20 cellular contexts compared by ENCODE assay signal in the genomic region with DNA sequence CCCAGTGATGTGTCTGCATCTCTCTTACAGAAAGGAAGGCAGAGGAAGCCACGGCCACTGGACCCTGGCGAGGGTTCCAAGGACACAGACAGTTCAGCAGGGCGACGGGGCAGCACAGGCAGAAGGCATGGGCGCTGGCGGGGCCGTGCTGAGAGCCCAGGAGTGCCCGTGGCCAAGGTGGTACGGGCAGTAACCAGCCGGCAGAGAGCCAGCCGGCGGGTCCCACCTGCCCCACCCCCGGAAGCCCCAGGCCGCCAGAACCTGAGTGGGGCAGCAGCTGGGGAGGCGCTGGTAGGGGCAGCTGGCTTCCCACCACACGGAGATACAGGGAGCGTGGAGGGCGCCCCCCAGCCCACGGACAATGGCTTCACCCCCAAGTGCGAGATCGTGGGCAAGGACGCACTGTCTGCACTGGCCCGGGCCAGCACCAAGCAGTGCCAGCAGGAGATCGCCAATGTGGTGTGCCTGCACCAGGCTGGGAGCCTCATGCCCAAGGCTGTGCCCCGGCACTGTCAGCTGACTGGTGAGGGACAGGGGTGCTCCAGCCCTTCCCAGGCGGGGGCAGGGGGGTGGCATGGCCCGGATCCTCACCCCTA. TPM values are rescaled to one million over a fixed set of nuclear protein-coding genes. Genes with fewer than 3 reads are reported as not detected.
DNase-seq lines count a peak whose midpoint lies in the region; ATAC-seq, FAIRE-seq and TF ChIP-seq lines count a peak whose summit lies in the region.
"Had no signal": no experiment of that assay in that cellular context is flagged by ENCODE, and none has a peak within 500 bp of the region (broad histone marks: within the 10 kb centered on the region; RNA-seq: fewer than 3 reads in every experiment).

No MANE protein-coding gene starts in this region.

- H3K79me2 ChIP-seq in GM12878 (ENCODE audit: control insufficient read depth, insufficient read depth, low read length): no peaks in the 10 kb centered on the region

- CTCF ChIA-PET in GM12878 (lab: Yijun Ruan, JAX): no interaction called here

- H3K27me3 ChIP-seq in GM12878 (replicated peaks in 1 of 2; ENCODE audit: control insufficient read depth in 2 of 2, insufficient read depth in 2 of 2, low read length in 1 of 2) (no peaks in the 10 kb centered on the region), stomach (no peaks in the 10 kb centered on the region)
- H3K27me3 ChIP-seq: SJCRH30 had no signal

- H3K4me1 Mint-ChIP-seq in activated T-cell treated with anti-CD3 and anti-CD28 coated beads, Interleukin-2, amount 50 U/mL, for 24 hours (ENCODE audit: low read depth): peaks cover 17% of the 10 kb centered on the region
- peaks cover 22% of the 10 kb centered on the region for H3K4me1 Mint-ChIP-seq in nephron progenitor cell

- SMC1A ChIA-PET in GM12878 (lab: Charles Lee; ENCODE audit: uncharacterized antibody, unreplicated experiment): no interaction called here

- no peak overlapping the region for H3K27ac Mint-ChIP-seq in activated T-cell treated with anti-CD3 and anti-CD28 coated beads, Interleukin-2, amount 50 U/mL, for 24 hours
- H3K27ac Mint-ChIP-seq in nephron progenitor cell: peak overlapping the region; percentile 90
- H3K27ac Mint-ChIP-seq: CD4-positive, alpha-beta T cell; HFFc6 had no signal

- H3K27me3 Mint-ChIP-seq in activated T-cell treated with anti-CD3 and anti-CD28 coated beads, Interleukin-2, amount 50 U/mL, for 24 hours: no peaks in the 10 kb centered on the region
- peaks cover 3% of the 10 kb centered on the region for H3K27me3 Mint-ChIP-seq in nephron progenitor cell (ENCODE audit: low read depth, poor library complexity)
- H3K27me3 Mint-ChIP-seq: CD4-positive, alpha-beta T cell had no signal

- POLR2A ChIA-PET in GM12878 (lab: Charles Lee): interaction anchor here (0.6 kb wide), 1 partner anchor 108 kb away, joined by 3 read pairs; no protein-coding TSS in a partner anchor

- intact Hi-C loops in GM12878 (cut with micrococcal nuclease; ENCODE audit: unreplicated experiment): no loop called here
- intact Hi-C loops in stomach (cut with DNase I; ENCODE audit: low total_unique reads): no loop called here

- H3K4me3 ChIP-seq in GM12878: no peak overlapping the region
- H3K4me3 ChIP-seq in stomach: no peak overlapping the region
- H3K4me3 ChIP-seq: PC-9, SJCRH30 had no signal

- peaks cover 69% of the 10 kb centered on the region for H3K36me3 Mint-ChIP-seq in activated T-cell treated with anti-CD3 and anti-CD28 coated beads, Interleukin-2, amount 50 U/mL, for 24 hours (ENCODE audit: low read depth)
- peaks cover 42% of the 10 kb centered on the region for H3K36me3 Mint-ChIP-seq in nephron progenitor cell (ENCODE audit: low read depth)

- no TSS peak for BruUV-seq in GM12878 (replicated peaks; lab: Mats Ljungman, UMichigan)

- no peak for ATAC-seq in GM12878

- H3K27ac ChIP-seq in GM12878 (ENCODE audit: control insufficient read depth, insufficient read depth): no peak overlapping the region
- H3K27ac ChIP-seq in stomach: peak overlapping the region; percentile 36 to 67 (median 53)
- H3K27ac ChIP-seq: PC-9, SJCRH30 had no signal

- no peak overlapping the region for H2AFZ ChIP-seq in GM12878 (ENCODE audit: control insufficient read depth, low read depth, low read length)
- H2AFZ ChIP-seq: PC-9 had no signal

- H3K4me1 ChIP-seq in GM12878 (ENCODE audit: control insufficient read depth, insufficient read depth, low read length) (no peaks in the 10 kb centered on the region; the same call in 1 of the 2 replicates), stomach (peaks cover 35 to 73% (median 60%) of the 10 kb centered on the region in 4 donors)
- H3K4me1 ChIP-seq: SJCRH30 had no signal

- H4K20me1 ChIP-seq in GM12878 (ENCODE audit: control insufficient read depth, insufficient read depth): no peaks in the 10 kb centered on the region

- no peak for TF ChIP-seq CTCF in GM12878 (IDR thresholded peaks at IDR 0.05 in 2 of 3, conservative IDR thresholded peaks at IDR 0.05 in 1 of 3; ENCODE audit: control insufficient read depth in 2 of 3, extremely low read depth in 1 of 3, insufficient read depth in 1 of 3, low read depth in 3 of 3, low read length in 3 of 3)
- TF ChIP-seq CTCF in nephron progenitor cell (IDR thresholded peaks at IDR 0.05): no peak
- no peak for TF ChIP-seq CTCF in stomach (IDR thresholded peaks at IDR 0.05)

- RAD21 ChIA-PET in GM12878 (lab: Charles Lee; ENCODE audit: unreplicated experiment): no interaction called here

- in situ Hi-C loops in GM12878 (cut with MboI) (no loop called here), KBM-7 (cut with MboI; ENCODE audit: low pct_unique_long_range_greater_than_20kb, low sequenced_read_pairs) (no loop called here)

- no peak overlapping the region for H3K4me2 ChIP-seq in GM12878 (ENCODE audit: control insufficient read depth, insufficient read depth)
- H3K4me2 ChIP-seq: PC-9 had no signal

- 91% methylated on average over 27 of the region's 27 CpGs for WGBS in GM12878 (ENCODE audit: insufficient coverage, insufficient replicate concordance, low lambda C conversion rate, missing lambda C conversion rate)
- WGBS in stomach, 5 donors: 57 to 89% (median 78%) methylated on average over 14 to 27 of the region's 27 CpGs

- H3K36me3 ChIP-seq in GM12878 (ENCODE audit: control insufficient read depth in 2 of 2, insufficient read depth in 2 of 2, low read length in 1 of 2): peaks cover 3 to 34% of the 10 kb centered on the region in 2 experiments; a peak in 3 of 4 replicates
- peaks cover 53 to 76% (median 72%) of the 10 kb centered on the region in 4 donors for H3K36me3 ChIP-seq in stomach

- H3K9me3 Mint-ChIP-seq in activated T-cell treated with anti-CD3 and anti-CD28 coated beads, Interleukin-2, amount 50 U/mL, for 24 hours: no peaks in the 10 kb centered on the region
- H3K9me3 Mint-ChIP-seq in nephron progenitor cell: no peaks in the 10 kb centered on the region
- H3K9me3 Mint-ChIP-seq: CD4-positive, alpha-beta T cell; HFFc6 had no signal

- no peak for TF ChIP-seq EP300 in GM12878 (IDR thresholded peaks at IDR 0.05; ENCODE audit: borderline replicate concordance in 1 of 2, control insufficient read depth in 1 of 2, low read depth in 2 of 2, low read length in 2 of 2)
- TF ChIP-seq EP300 in stomach (IDR thresholded peaks at IDR 0.05): no peak

- H3K9ac ChIP-seq in GM12878 (ENCODE audit: control insufficient read depth, insufficient read depth, low read length): no peak overlapping the region

- FAIRE-seq in GM12878 (lab: Jason Lieb, UNC): no peak
- FAIRE-seq: A204.1, H54 had no signal

- TF ChIP-seq RAD21 in GM12878 (IDR thresholded peaks at IDR 0.05; ENCODE audit: insufficient read depth, low read depth, low read length): no peak

- H3K9me3 ChIP-seq in GM12878 (replicated peaks; ENCODE audit: control insufficient read depth, insufficient read depth, low read length) (no peaks in the 10 kb centered on the region), stomach (no peaks in the 10 kb centered on the region)
- H3K9me3 ChIP-seq: SJCRH30 had no signal

- H3K4me3 Mint-ChIP-seq in activated T-cell treated with anti-CD3 and anti-CD28 coated beads, Interleukin-2, amount 50 U/mL, for 24 hours: no peak overlapping the region
- H3K4me3 Mint-ChIP-seq in nephron progenitor cell: no peak overlapping the region
- H3K4me3 Mint-ChIP-seq: CD4-positive, alpha-beta T cell; HFFc6 had no signal

- TF ChIP-seq POLR2A in GM12878 (IDR thresholded peaks at IDR 0.05; ENCODE audit: low read depth, low read length) (peak; percentile 52; the same call in 1 of the 2 replicates), stomach (IDR thresholded peaks at IDR 0.05) (no peak)

- peak; percentile 24 for DNase-seq in activated T-cell treated with anti-CD3 and anti-CD28 coated beads, Interleukin-2, amount 50 U/mL, for 24 hours
- DNase-seq in activated T-cell treated with anti-CD3 and anti-CD28 coated beads for 4 hours (no peak), GM12878 (ENCODE audit: low read depth, low spot score) (no peak), nephron progenitor cell (no peak), stomach (peak; percentile 25), KBM-7 (no peak), HuH-7 (ENCODE audit: low spot score) (no peak), EL (no peak)
- DNase-seq: CD4-positive, alpha-beta T cell; DMS79; HFFc6; Karpas-422; NCI-H1417 treated with DMSO at 0.1 percent for 48 hours; NCI-H187 treated with DMSO at 0.1 percent for 48 hours; NCI-H345; NCI-H526; PC-9; SJCRH30 had no signal

RNA-seq across cellular contexts. Expression of a gene that starts 7.8 kb away (rescaled TPM):
- total RNA-seq in GM12878 (2013; cell fraction: nucleolus; rRNA removed): 47.5 and 54.0 TPM in 2 replicates
- total RNA-seq in GM12878 (2014; rRNA removed) (19.0 and 20.6 TPM in 2 replicates), GM12878 (2014; rRNA removed; fragmentation: Illumina TruSeq; extraction: Trizol) (5.9 and 7.2 TPM in 2 replicates), GM12878 (2021) (19.0 and 20.1 TPM in 2 replicates), stomach (100 to 1,000 TPM in 3 of 5 donors, 10 to 100 TPM in 2; 52.7 to 166 (median 121) TPM)
- polyA plus RNA-seq in GM12878 (2011; ENCODE audit: low read depth): 3.8 TPM
- polyA plus RNA-seq in GM12878 (2011; rRNA removed) (7.6 and 17.0 TPM in 2 replicates), GM12878 (2014; fragmentation: Illumina TruSeq; extraction: Trizol) (1.9 and 5.8 TPM in 2 replicates), GM12878 (2014; fragmentation: Nextera tagmentation; extraction: Ambion mirVana) (1 to 10 TPM in 1 of 2 experiments, under 1 TPM in 1; 0.82 to 1.5 TPM), GM12878 (2014; rRNA removed) (15.3 and 17.9 TPM in 2 replicates), GM12878 (2016; fragmentation: Nextera tagmentation; extraction: Ambion mirVana) (10 to 100 TPM; 11.2 to 14.7 TPM), stomach (100 to 1,000 TPM in 1 of 3 donors, 10 to 100 TPM in 2; 57.4 to 134 (median 72.5) TPM)
- polyA plus RNA-seq in GM12878 (2011; cell fraction: cytosol; rRNA removed): 16.8 and 25.9 TPM in 2 replicates
- polyA plus RNA-seq in GM12878 (2011; cell fraction: nucleus; rRNA removed): 49.6 and 54.4 TPM in 2 replicates
- polyA plus RNA-seq in GM12878 (2012): 10.1 and 10.7 TPM in 2 replicates
- polyA minus RNA-seq in GM12878 (2011; rRNA and poly(A)+ RNA removed): 19.5 and 36.3 TPM in 2 replicates
- polyA minus RNA-seq in GM12878 (2011; cell fraction: cytosol; rRNA and poly(A)+ RNA removed): 15.2 and 16.1 TPM in 2 replicates
- 13.2 and 20.3 TPM in 2 replicates for polyA minus RNA-seq in GM12878 (2011; cell fraction: nucleus; rRNA and poly(A)+ RNA removed)

RNA-seq across cellular contexts. Expression of a gene that starts 19.3 kb away (rescaled TPM):
- total RNA-seq in GM12878 (2013; cell fraction: nucleolus; rRNA removed): 42.6 and 54.2 TPM in 2 replicates
- total RNA-seq in GM12878 (2014; rRNA removed) (79.4 and 88.6 TPM in 2 replicates), GM12878 (2014; rRNA removed; fragmentation: Illumina TruSeq; extraction: Trizol) (104 TPM in 2 replicates), GM12878 (2021) (83.0 and 87.9 TPM in 2 replicates), stomach (10 to 100 TPM; 25.0 to 67.7 (median 44.4) TPM)
- polyA plus RNA-seq in GM12878 (2011; ENCODE audit: low read depth): 68.9 TPM
- polyA plus RNA-seq in GM12878 (2011; rRNA removed) (109 and 154 TPM in 2 replicates), GM12878 (2014; fragmentation: Illumina TruSeq; extraction: Trizol) (95.2 and 101 TPM in 2 replicates), GM12878 (2014; fragmentation: Nextera tagmentation; extraction: Ambion mirVana) (100 to 1,000 TPM; 380 to 390 TPM), GM12878 (2014; rRNA removed) (102 and 109 TPM in 2 replicates), GM12878 (2016; fragmentation: Nextera tagmentation; extraction: Ambion mirVana) (100 to 1,000 TPM; 224 to 244 TPM), stomach (100 to 1,000 TPM; 175 to 258 (median 219) TPM)
- 185 and 201 TPM in 2 replicates for polyA plus RNA-seq in GM12878 (2011; cell fraction: cytosol; rRNA removed)
- polyA plus RNA-seq in GM12878 (2011; cell fraction: nucleus; rRNA removed): 74.8 and 78.7 TPM in 2 replicates
- polyA plus RNA-seq in GM12878 (2012): 52.5 and 54.3 TPM in 2 replicates
- polyA minus RNA-seq in GM12878 (2011; rRNA and poly(A)+ RNA removed): 80.9 and 89.4 TPM in 2 replicates
- 18.0 and 19.5 TPM in 2 replicates for polyA minus RNA-seq in GM12878 (2011; cell fraction: cytosol; rRNA and poly(A)+ RNA removed)
- 29.4 and 44.1 TPM in 2 replicates for polyA minus RNA-seq in GM12878 (2011; cell fraction: nucleus; rRNA and poly(A)+ RNA removed)

RNA-seq across cellular contexts. Expression of a gene that starts 19.3 kb away (rescaled TPM):
- 21.7 and 26.6 TPM in 2 replicates for total RNA-seq in GM12878 (2013; cell fraction: nucleolus; rRNA removed)
- total RNA-seq in GM12878 (2014; rRNA removed) (17.7 and 19.7 TPM in 2 replicates), GM12878 (2014; rRNA removed; fragmentation: Illumina TruSeq; extraction: Trizol) (18.1 and 20.6 TPM in 2 replicates), GM12878 (2021) (16.8 and 20.8 TPM in 2 replicates), stomach (10 to 100 TPM in 1 of 5 donors, 1 to 10 TPM in 2, under 1 TPM in 1, not detected in 1; 0.87 to 15.8 (median 3.7) TPM)
- polyA plus RNA-seq in GM12878 (2011; ENCODE audit: low read depth): 10.7 TPM
- polyA plus RNA-seq in GM12878 (2011; rRNA removed) (31.3 and 31.8 TPM in 2 replicates), GM12878 (2014; fragmentation: Illumina TruSeq; extraction: Trizol) (23.2 and 26.9 TPM in 2 replicates), GM12878 (2014; fragmentation: Nextera tagmentation; extraction: Ambion mirVana) (10 to 100 TPM; 13.8 to 16.7 TPM), GM12878 (2014; rRNA removed) (22.9 and 23.7 TPM in 2 replicates), GM12878 (2016; fragmentation: Nextera tagmentation; extraction: Ambion mirVana) (10 to 100 TPM; 32.6 to 40.5 TPM), stomach (1 to 10 TPM in 2 of 3 donors, not detected in 1; 1.2 to 2.0 TPM)
- 22.9 and 24.6 TPM in 2 replicates for polyA plus RNA-seq in GM12878 (2011; cell fraction: cytosol; rRNA removed)
- polyA plus RNA-seq in GM12878 (2011; cell fraction: nucleus; rRNA removed): 95.0 and 154 TPM in 2 replicates
- 20.0 and 25.2 TPM in 2 replicates for polyA plus RNA-seq in GM12878 (2012)
- 14.3 and 16.9 TPM in 2 replicates for polyA minus RNA-seq in GM12878 (2011; rRNA and poly(A)+ RNA removed)
- 4.4 and 5.9 TPM in 2 replicates for polyA minus RNA-seq in GM12878 (2011; cell fraction: cytosol; rRNA and poly(A)+ RNA removed)
- 11.7 and 13.2 TPM in 2 replicates for polyA minus RNA-seq in GM12878 (2011; cell fraction: nucleus; rRNA and poly(A)+ RNA removed)

RNA-seq across cellular contexts. Expression of a gene that starts 43.6 kb away (rescaled TPM):
- total RNA-seq in GM12878 (2013; cell fraction: nucleolus; rRNA removed): 44.7 and 47.5 TPM in 2 replicates
- total RNA-seq in GM12878 (2014; rRNA removed) (64.3 and 72.4 TPM in 2 replicates), GM12878 (2014; rRNA removed; fragmentation: Illumina TruSeq; extraction: Trizol) (49.2 and 54.2 TPM in 2 replicates), GM12878 (2021) (79.2 and 82.2 TPM in 2 replicates), stomach (100 to 1,000 TPM in 2 of 5 donors, 10 to 100 TPM in 3; 40.8 to 117 (median 77.1) TPM)
- 37.4 TPM for polyA plus RNA-seq in GM12878 (2011; ENCODE audit: low read depth)
- polyA plus RNA-seq in GM12878 (2011; rRNA removed) (34.1 and 53.4 TPM in 2 replicates), GM12878 (2014; fragmentation: Illumina TruSeq; extraction: Trizol) (59.2 and 70.4 TPM in 2 replicates), GM12878 (2014; fragmentation: Nextera tagmentation; extraction: Ambion mirVana) (10 to 100 TPM in 1 of 2 experiments, 1 to 10 TPM in 1; 8.8 to 17.9 TPM), GM12878 (2014; rRNA removed) (55.7 and 63.3 TPM in 2 replicates), GM12878 (2016; fragmentation: Nextera tagmentation; extraction: Ambion mirVana) (10 to 100 TPM; 75.5 to 81.2 TPM), stomach (10 to 100 TPM; 32.2 to 76.7 (median 75.3) TPM)
- polyA plus RNA-seq in GM12878 (2011; cell fraction: cytosol; rRNA removed): 40.1 and 42.1 TPM in 2 replicates
- 34.9 and 44.1 TPM in 2 replicates for polyA plus RNA-seq in GM12878 (2011; cell fraction: nucleus; rRNA removed)
- 43.8 and 56.7 TPM in 2 replicates for polyA plus RNA-seq in GM12878 (2012)
- polyA minus RNA-seq in GM12878 (2011; rRNA and poly(A)+ RNA removed): 53.7 and 74.0 TPM in 2 replicates
- polyA minus RNA-seq in GM12878 (2011; cell fraction: cytosol; rRNA and poly(A)+ RNA removed): 17.4 and 25.3 TPM in 2 replicates
- polyA minus RNA-seq in GM12878 (2011; cell fraction: nucleus; rRNA and poly(A)+ RNA removed): 22.2 and 37.4 TPM in 2 replicates

Comparison
In these comparisons a context has a peak if more than half of its experiments do, and no peak if none do; other contexts are left out.
1. DNase-seq: peak in activated T-cell treated with anti-CD3 and anti-CD28 coated beads, Interleukin-2, amount 50 U/mL, for 24 hours (single experiment) and stomach (single experiment); none in activated T-cell treated with anti-CD3 and anti-CD28 coated beads for 4 hours (single experiment), GM12878 (single experiment), nephron progenitor cell (single experiment), KBM-7 (single experiment), HuH-7 (single experiment) and EL (single experiment).